8 cellular contexts compared by ENCODE assay signal in the genomic region with DNA sequence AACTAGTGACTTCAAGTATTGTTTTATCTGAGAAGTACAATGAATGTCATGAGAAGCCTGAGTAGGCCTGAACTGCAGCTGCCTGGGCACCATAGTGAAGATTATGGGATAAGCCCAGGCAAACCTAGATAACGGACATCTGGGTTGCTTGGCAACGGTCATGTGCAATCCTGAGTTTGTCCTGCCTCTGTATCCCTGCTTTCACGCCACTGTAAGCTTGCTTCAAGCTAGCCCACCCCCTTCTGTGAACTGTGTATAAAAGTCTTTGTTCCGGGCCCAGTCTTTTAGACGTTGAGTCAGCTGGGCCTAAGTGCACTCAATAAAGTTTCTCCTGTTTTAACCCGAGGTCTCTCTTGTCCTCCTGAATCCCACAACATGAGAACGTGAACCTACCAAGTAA. TPM values are rescaled to one million over a fixed set of nuclear protein-coding genes. Genes with fewer than 3 reads are reported as not detected.
A peak's percentile ranks its signal among the peaks of the same experiment; 100 is the strongest.
DNase-seq lines count a peak whose midpoint lies in the region; TF ChIP-seq lines count a peak whose summit lies in the region.
"Not testable (repeated sequence)": the region's sequence is repeated elsewhere in the genome, so short reads cannot be mapped to it uniquely, and the experiment has no call there.

No MANE protein-coding gene starts in this region.

- H3K36me3 Mint-ChIP-seq in endothelial cell (ENCODE audit: low read depth, unreplicated experiment), result peaks cover 33% of the 10 kb centered on the region

- DNase-seq in ELF-1 (ENCODE audit: low read depth, low spot score) (peak; percentile 30), astrocyte of the hippocampus (ENCODE audit: low read depth, low spot score) (peak; percentile 33), cardiac muscle cell (ENCODE audit: low read depth in 1 of 2, low spot score in 1 of 2) (peak; percentile 7 to 78)
- not testable (repeated sequence) for DNase-seq in RWPE1 (ENCODE audit: low spot score); endothelial cell (ENCODE audit: low spot score); neuronal stem cell (ENCODE audit: low spot score)

- H2BK5ac ChIP-seq in neuronal stem cell (ENCODE audit: low read length), result not testable (repeated sequence)

- H3K4me2 ChIP-seq in neuronal stem cell (ENCODE audit: insufficient read depth, low read length, poor library complexity, severe bottlenecking), result not testable (repeated sequence)

- CTCF ChIA-PET in RWPE1 (lab: Yijun Ruan, JAX), result not testable (repeated sequence)

- H3K18ac ChIP-seq in neuronal stem cell (ENCODE audit: low read length), result not testable (repeated sequence)

- not testable (repeated sequence) for H3K27me3 Mint-ChIP-seq in endothelial cell (ENCODE audit: unreplicated experiment)

- not testable (repeated sequence) for H2AK5ac ChIP-seq in neuronal stem cell (ENCODE audit: low read depth, low read length)

- H2BK12ac ChIP-seq in neuronal stem cell (ENCODE audit: low read length), result not testable (repeated sequence)

- not testable (repeated sequence) for H3K36me3 ChIP-seq in cardiac muscle cell
- H3K36me3 ChIP-seq in neuronal stem cell (replicated peaks in 1 of 2; ENCODE audit: control insufficient read depth in 2 of 2, insufficient read depth in 2 of 2, low read length in 2 of 2), result peaks cover 3 to 45% of the 10 kb centered on the region in 2 donors

- not testable (repeated sequence) for H3K9me3 ChIP-seq in cardiac muscle cell (ENCODE audit: low read depth); neuronal stem cell (replicated peaks in 1 of 2; ENCODE audit: control insufficient read depth in 2 of 2, insufficient read depth in 1 of 2, low read depth in 1 of 2, low read length in 2 of 2)

- not testable (repeated sequence) for H3K4me3 ChIP-seq in cardiac muscle cell; neuronal stem cell (ENCODE audit: low read length in 2 of 2)

- H2BK120ac ChIP-seq in neuronal stem cell (ENCODE audit: low read depth, low read length), result not testable (repeated sequence)

- H2BK15ac ChIP-seq in neuronal stem cell (ENCODE audit: low read length), result not testable (repeated sequence)

- H3K79me1 ChIP-seq in neuronal stem cell (ENCODE audit: low read depth, low read length), result not testable (repeated sequence)

- H3K27ac ChIP-seq in RWPE1 (peak overlapping the region; percentile 33; the same call in 1 of the 2 replicates), cardiac muscle cell (peak overlapping the region; percentile 87), layer of hippocampus (ENCODE audit: low read depth, low read length) (peak overlapping the region; percentile 49), neuronal stem cell (replicated peaks; ENCODE audit: low read length) (peak overlapping the region; percentile 33), temporal lobe (ENCODE audit: low read depth, low read length) (peak overlapping the region; percentile 77)

- H3K14ac ChIP-seq in neuronal stem cell (ENCODE audit: low read length), result not testable (repeated sequence)

- TF ChIP-seq CTCF in RWPE1 (conservative IDR thresholded peaks at IDR 0.05; ENCODE audit: low read depth); endothelial cell (IDR thresholded peaks at IDR 0.05; ENCODE audit: unreplicated experiment); cardiac muscle cell (IDR thresholded peaks at IDR 0.05; ENCODE audit: low read depth, low read length): not testable (repeated sequence)

- not testable (repeated sequence) for H3K9ac ChIP-seq in neuronal stem cell (ENCODE audit: low read depth, low read length, poor library complexity)

- not testable (repeated sequence) for H3K23ac ChIP-seq in neuronal stem cell (ENCODE audit: low read depth, low read length, poor library complexity)

- H3K4me1 Mint-ChIP-seq in endothelial cell (ENCODE audit: unreplicated experiment), result peaks cover 12% of the 10 kb centered on the region

- not testable (repeated sequence) for H3K4me3 Mint-ChIP-seq in endothelial cell (ENCODE audit: unreplicated experiment)

- POLR2A ChIA-PET in RWPE1 (lab: Yijun Ruan, JAX; ENCODE audit: low non-redundant PET), result not testable (repeated sequence)

- not testable (repeated sequence) for H4K8ac ChIP-seq in neuronal stem cell (ENCODE audit: low read depth, low read length)

- no CpG with 5 or more reads among the region's 7 CpGs for WGBS in neuronal stem cell (ENCODE audit: extremely low coverage in 2 of 2, insufficient read length in 2 of 2, insufficient replicate concordance in 1 of 2), 2 donors

- peak overlapping the region; percentile 61 for H3K27ac Mint-ChIP-seq in endothelial cell (ENCODE audit: unreplicated experiment)

- peaks cover 18% of the 10 kb centered on the region for H3K4me1 ChIP-seq in cardiac muscle cell (ENCODE audit: low read depth)
- not testable (repeated sequence) for H3K4me1 ChIP-seq in neuronal stem cell (ENCODE audit: control insufficient read depth in 2 of 2, insufficient read depth in 1 of 2, low read depth in 1 of 2, low read length in 2 of 2)

- H3K27me3 ChIP-seq in cardiac muscle cell; layer of hippocampus (ENCODE audit: control insufficient read depth, insufficient read depth, low read length); neuronal stem cell (ENCODE audit: control insufficient read depth in 3 of 3, insufficient read depth in 3 of 3, low read depth in 1 of 3, low read length in 3 of 3): not testable (repeated sequence)

- H3K9me3 Mint-ChIP-seq in endothelial cell (ENCODE audit: unreplicated experiment), result not testable (repeated sequence)

- H4K91ac ChIP-seq in neuronal stem cell (ENCODE audit: low read depth, low read length, poor library complexity), result not testable (repeated sequence)

- H3K4ac ChIP-seq in neuronal stem cell (ENCODE audit: low read length), result not testable (repeated sequence)

- H2AFZ ChIP-seq in neuronal stem cell (ENCODE audit: low read length), result peak overlapping the region; percentile 17

RNA-seq across cellular contexts. Expression of a gene that starts 6.3 kb away (rescaled TPM):
- total RNA-seq in endothelial cell (ENCODE audit: unreplicated experiment) (36.0 TPM), cardiac muscle cell (20.0 and 21.4 TPM in 2 replicates), temporal lobe (40.8 TPM)
- polyA plus RNA-seq in cardiac muscle cell, result 18.4 and 31.2 TPM in 2 replicates
- 11.5 TPM for polyA plus RNA-seq in neuronal stem cell (2013, experiment 1 of 2)
- polyA plus RNA-seq in neuronal stem cell (2013, experiment 2 of 2), result 12.5 TPM

RNA-seq across cellular contexts. Expression of a gene that starts 53.5 kb away (rescaled TPM):
- total RNA-seq in endothelial cell (ENCODE audit: unreplicated experiment), result 78.3 TPM
- 82.5 and 86.3 TPM in 2 replicates for total RNA-seq in cardiac muscle cell
- polyA plus RNA-seq in cardiac muscle cell, result 76.4 and 86.2 TPM in 2 replicates
- polyA plus RNA-seq in neuronal stem cell (2013, experiment 1 of 2), result 123 TPM
- 126 TPM for polyA plus RNA-seq in neuronal stem cell (2013, experiment 2 of 2)
- 33.2 TPM for total RNA-seq in temporal lobe

Comparison
In these comparisons a context has a peak if more than half of its experiments do, and no peak if none do; other contexts are left out.
1. H3K27ac ChIP-seq: peak in every context shown above with its lines; median percentile 87 in cardiac muscle cell; 77 in temporal lobe; 49 in layer of hippocampus; 33 in RWPE1; 33 in neuronal stem cell.